In the genomic region with DNA sequence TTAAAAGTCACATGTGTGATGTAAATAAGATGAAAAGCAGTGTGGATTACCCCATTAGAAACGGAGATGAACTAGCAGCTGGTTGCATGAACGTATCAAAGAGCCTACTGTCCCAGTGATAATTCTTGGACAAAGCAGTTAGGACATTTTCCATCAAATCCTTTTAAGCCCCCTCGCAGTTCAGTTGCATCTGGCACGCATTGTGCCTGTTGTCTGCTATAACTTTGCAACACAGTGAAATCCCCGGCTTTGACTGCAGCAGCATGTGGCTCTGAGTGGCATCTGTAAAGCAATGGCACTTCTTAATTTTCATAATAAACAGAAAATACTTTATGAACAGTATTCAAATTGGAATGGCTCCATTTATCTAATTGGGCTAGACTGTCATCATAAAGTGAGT, we compare ENCODE assay signal across 1 cellular context.
TF ChIP-seq lines count a peak whose summit lies in the region.

No MANE protein-coding gene starts in this region.

TF ChIP-seq in GM23338, 12 proteins besides CTCF, POLR2A, EP300 and RAD21 (continued from another document):
- TF ChIP-seq, protein P1, sequence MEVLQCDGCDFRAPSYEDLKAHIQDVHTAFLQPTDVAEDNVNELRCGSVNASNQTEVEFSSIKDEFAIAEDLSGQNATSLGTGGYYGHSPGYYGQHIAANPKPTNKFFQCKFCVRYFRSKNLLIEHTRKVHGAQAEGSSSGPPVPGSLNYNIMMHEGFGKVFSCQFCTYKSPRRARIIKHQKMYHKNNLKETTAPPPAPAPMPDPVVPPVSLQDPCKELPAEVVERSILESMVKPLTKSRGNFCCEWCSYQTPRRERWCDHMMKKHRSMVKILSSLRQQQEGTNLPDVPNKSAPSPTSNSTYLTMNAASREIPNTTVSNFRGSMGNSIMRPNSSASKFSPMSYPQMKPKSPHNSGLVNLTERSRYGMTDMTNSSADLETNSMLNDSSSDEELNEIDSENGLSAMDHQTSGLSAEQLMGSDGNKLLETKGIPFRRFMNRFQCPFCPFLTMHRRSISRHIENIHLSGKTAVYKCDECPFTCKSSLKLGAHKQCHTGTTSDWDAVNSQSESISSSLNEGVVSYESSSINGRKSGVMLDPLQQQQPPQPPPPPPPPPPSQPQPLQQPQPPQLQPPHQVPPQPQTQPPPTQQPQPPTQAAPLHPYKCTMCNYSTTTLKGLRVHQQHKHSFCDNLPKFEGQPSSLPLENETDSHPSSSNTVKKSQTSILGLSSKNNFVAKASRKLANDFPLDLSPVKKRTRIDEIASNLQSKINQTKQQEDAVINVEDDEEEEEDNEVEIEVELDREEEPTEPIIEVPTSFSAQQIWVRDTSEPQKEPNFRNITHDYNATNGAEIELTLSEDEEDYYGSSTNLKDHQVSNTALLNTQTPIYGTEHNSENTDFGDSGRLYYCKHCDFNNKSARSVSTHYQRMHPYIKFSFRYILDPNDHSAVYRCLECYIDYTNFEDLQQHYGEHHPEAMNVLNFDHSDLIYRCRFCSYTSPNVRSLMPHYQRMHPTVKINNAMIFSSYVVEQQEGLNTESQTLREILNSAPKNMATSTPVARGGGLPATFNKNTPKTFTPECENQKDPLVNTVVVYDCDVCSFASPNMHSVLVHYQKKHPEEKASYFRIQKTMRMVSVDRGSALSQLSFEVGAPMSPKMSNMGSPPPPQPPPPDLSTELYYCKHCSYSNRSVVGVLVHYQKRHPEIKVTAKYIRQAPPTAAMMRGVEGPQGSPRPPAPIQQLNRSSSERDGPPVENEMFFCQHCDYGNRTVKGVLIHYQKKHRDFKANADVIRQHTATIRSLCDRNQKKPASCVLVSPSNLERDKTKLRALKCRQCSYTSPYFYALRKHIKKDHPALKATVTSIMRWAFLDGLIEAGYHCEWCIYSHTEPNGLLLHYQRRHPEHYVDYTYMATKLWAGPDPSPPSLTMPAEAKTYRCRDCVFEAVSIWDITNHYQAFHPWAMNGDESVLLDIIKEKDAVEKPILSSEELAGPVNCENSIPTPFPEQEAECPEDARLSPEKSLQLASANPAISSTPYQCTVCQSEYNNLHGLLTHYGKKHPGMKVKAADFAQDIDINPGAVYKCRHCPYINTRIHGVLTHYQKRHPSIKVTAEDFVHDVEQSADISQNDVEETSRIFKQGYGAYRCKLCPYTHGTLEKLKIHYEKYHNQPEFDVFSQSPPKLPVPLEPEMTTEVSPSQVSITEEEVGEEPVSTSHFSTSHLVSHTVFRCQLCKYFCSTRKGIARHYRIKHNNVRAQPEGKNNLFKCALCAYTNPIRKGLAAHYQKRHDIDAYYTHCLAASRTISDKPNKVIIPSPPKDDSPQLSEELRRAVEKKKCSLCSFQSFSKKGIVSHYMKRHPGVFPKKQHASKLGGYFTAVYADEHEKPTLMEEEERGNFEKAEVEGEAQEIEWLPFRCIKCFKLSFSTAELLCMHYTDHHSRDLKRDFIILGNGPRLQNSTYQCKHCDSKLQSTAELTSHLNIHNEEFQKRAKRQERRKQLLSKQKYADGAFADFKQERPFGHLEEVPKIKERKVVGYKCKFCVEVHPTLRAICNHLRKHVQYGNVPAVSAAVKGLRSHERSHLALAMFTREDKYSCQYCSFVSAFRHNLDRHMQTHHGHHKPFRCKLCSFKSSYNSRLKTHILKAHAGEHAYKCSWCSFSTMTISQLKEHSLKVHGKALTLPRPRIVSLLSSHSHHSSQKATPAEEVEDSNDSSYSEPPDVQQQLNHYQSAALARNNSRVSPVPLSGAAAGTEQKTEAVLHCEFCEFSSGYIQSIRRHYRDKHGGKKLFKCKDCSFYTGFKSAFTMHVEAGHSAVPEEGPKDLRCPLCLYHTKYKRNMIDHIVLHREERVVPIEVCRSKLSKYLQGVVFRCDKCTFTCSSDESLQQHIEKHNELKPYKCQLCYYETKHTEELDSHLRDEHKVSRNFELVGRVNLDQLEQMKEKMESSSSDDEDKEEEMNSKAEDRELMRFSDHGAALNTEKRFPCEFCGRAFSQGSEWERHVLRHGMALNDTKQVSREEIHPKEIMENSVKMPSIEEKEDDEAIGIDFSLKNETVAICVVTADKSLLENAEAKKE (CRISPR knock-in tag; IDR thresholded peaks at IDR 0.05) = no peak
- TF ChIP-seq ZNF331 (CRISPR knock-in tag; IDR thresholded peaks at IDR 0.05; ENCODE audit: low read depth) = no peak
- TF ChIP-seq EZH2 (IDR thresholded peaks at IDR 0.05; ENCODE audit: low read depth, unreplicated experiment) = no peak
- TF ChIP-seq, protein P2, sequence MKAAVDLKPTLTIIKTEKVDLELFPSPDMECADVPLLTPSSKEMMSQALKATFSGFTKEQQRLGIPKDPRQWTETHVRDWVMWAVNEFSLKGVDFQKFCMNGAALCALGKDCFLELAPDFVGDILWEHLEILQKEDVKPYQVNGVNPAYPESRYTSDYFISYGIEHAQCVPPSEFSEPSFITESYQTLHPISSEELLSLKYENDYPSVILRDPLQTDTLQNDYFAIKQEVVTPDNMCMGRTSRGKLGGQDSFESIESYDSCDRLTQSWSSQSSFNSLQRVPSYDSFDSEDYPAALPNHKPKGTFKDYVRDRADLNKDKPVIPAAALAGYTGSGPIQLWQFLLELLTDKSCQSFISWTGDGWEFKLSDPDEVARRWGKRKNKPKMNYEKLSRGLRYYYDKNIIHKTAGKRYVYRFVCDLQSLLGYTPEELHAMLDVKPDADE (IDR thresholded peaks at IDR 0.05) = no peak
- TF ChIP-seq STAT1 (IDR thresholded peaks at IDR 0.05; ENCODE audit: unreplicated experiment) = no peak
